ENCODE assay signal across 1 cellular context in the genomic region with DNA sequence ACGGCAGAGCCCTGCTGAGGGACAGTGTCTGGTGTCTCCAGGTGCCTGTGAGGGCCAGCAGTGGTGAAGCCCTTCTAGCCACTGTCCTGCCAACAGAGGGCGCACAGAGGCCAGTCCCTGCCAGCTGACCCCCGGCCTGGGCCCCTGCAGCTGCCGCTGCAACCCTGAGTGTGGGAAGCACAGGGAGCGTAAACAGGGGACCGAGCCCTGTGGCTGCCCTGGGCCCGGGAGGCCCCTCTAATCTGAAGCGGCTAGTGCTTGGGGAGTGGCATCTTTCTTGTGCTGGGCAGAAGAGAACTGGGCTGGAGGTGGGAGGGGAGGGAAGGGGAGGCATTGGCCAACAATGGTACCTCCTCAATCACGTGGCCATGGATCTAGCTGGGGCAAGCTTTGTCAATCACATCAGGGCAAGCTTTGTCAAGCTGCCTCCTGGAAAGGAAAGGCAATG.
TF ChIP-seq lines count a peak whose summit lies in the region.

No MANE protein-coding gene starts in this region.

TF ChIP-seq in endothelial cell of umbilical vein, 7 proteins besides CTCF, POLR2A, EP300 and RAD21:
- TF ChIP-seq JUN (IDR thresholded peaks at IDR 0.05; ENCODE audit: borderline replicate concordance, insufficient read depth, insufficient read length, low read depth): no peak
